19 cellular contexts compared by ENCODE assay signal in genomic region chr3:172313671-172314070, GRCh38.
A peak's percentile ranks its signal among the peaks of the same experiment; 100 is the strongest.
DNase-seq lines count a peak whose midpoint lies in the region; ATAC-seq and TF ChIP-seq lines count a peak whose summit lies in the region.
"Had no signal": no experiment of that assay in that cellular context is flagged by ENCODE, and none has a peak within 500 bp of the region (broad histone marks: within the 10 kb centered on the region; RNA-seq: fewer than 3 reads in every experiment).

No MANE protein-coding gene starts in this region.

- intact Hi-C loops in sigmoid colon (cut with DNase I) = no loop called here

- peaks cover 56% of the 10 kb centered on the region for H3K36me3 Mint-ChIP-seq in HFFc6 (ENCODE audit: low read depth)

- peaks cover 0 to 32% (median 3%) of the 10 kb centered on the region in 4 donors for H3K36me3 ChIP-seq in sigmoid colon
- H3K36me3 ChIP-seq: prostate gland had no signal

- H3K27ac ChIP-seq in sigmoid colon = peak overlapping the region in 3 of 4 donors; percentile 39 to 89 (median 78)
- H3K27ac ChIP-seq: prostate gland had no signal

- DNase-seq in HFFc6 = no peak
- DNase-seq in NCI-H748 (lab: John Stamatoyannopoulos, UW; ENCODE audit: unreplicated experiment) = peak; percentile 9
- DNase-seq in epithelial cell of esophagus (ENCODE audit: low read depth) = peak; percentile 60
- no peak for DNase-seq in sigmoid colon
- no peak for DNase-seq in NCI-H2081 (lab: John Stamatoyannopoulos, UW)
- no peak for DNase-seq in activated CD8-positive, alpha-beta memory T cell treated with anti-CD3 and anti-CD28 coated beads, Interleukin-2, amount 50 U/mL, for 4 hours
- no peak for DNase-seq in NCI-H1092 treated with DMSO at 0.1 percent for 48 hours (lab: John Stamatoyannopoulos, UW)
- DNase-seq: activated CD4-positive, alpha-beta T cell treated with anti-CD3 and anti-CD28 coated beads for 36 hours; activated T-cell treated with anti-CD3 and anti-CD28 coated beads, Interleukin-2, amount 50 U/mL, for 1 hour; DND-41; NCI-H1930; OCI-M1; stimulated activated CD4-positive, alpha-beta T cell treated with anti-CD3 and anti-CD28 coated beads, Interleukin-2, amount 100 ng/mL, for 24 hours; T-helper 1 cell had no signal

- peaks cover 0 to 70% (median 65%) of the 10 kb centered on the region in 4 donors for H3K4me1 ChIP-seq in sigmoid colon

- no peak for TF ChIP-seq CTCF in HFFc6 (IDR thresholded peaks at IDR 0.05)
- no peak for TF ChIP-seq CTCF in epithelial cell of esophagus (IDR thresholded peaks at IDR 0.05; ENCODE audit: insufficient read depth, low read depth, low read length, missing control alignments)
- TF ChIP-seq CTCF in sigmoid colon (IDR thresholded peaks at IDR 0.05) = no peak

- H3K9me3 Mint-ChIP-seq in HFFc6 = no peaks in the 10 kb centered on the region

- H3K27me3 Mint-ChIP-seq in HFFc6 (ENCODE audit: insufficient read depth) = peaks cover 9% of the 10 kb centered on the region; the same call in 1 of the 2 replicates
- H3K27me3 Mint-ChIP-seq: activated CD4-positive, alpha-beta T cell treated with anti-CD3 and anti-CD28 coated beads for 36 hours; B cell had no signal

- 79 to 81% methylated on average over 3 of the region's 3 CpGs for WGBS in sigmoid colon, 2 donors

- no peak for TF ChIP-seq POLR2A in sigmoid colon (IDR thresholded peaks at IDR 0.05)

- H3K4me3 ChIP-seq in epithelial cell of esophagus (ENCODE audit: low read length) = no peak overlapping the region
- H3K4me3 ChIP-seq in sigmoid colon = no peak overlapping the region
- H3K4me3 ChIP-seq: dorsolateral prefrontal cortex, GM12878, prostate gland had no signal

- peaks cover 68% of the 10 kb centered on the region for H3K4me1 Mint-ChIP-seq in HFFc6 (ENCODE audit: low read depth)
- H3K4me1 Mint-ChIP-seq: B cell had no signal

- H3K27me3 ChIP-seq in sigmoid colon = no peaks in the 10 kb centered on the region
- H3K27me3 ChIP-seq: dorsolateral prefrontal cortex had no signal

- H3K27ac Mint-ChIP-seq in HFFc6 = peak overlapping the region; percentile 52
- H3K27ac Mint-ChIP-seq: activated CD4-positive, alpha-beta T cell treated with anti-CD3 and anti-CD28 coated beads for 36 hours; B cell had no signal

- H3K4me3 Mint-ChIP-seq in HFFc6 = no peak overlapping the region
- H3K4me3 Mint-ChIP-seq: activated CD4-positive, alpha-beta T cell treated with anti-CD3 and anti-CD28 coated beads for 36 hours; B cell had no signal

- no peaks in the 10 kb centered on the region for H3K9me3 ChIP-seq in sigmoid colon
- H3K9me3 ChIP-seq: prostate gland had no signal

- TF ChIP-seq EP300 in sigmoid colon (IDR thresholded peaks at IDR 0.05) = no peak

- ATAC-seq in HG02938 (IDR thresholded peaks at IDR 0.05; ENCODE audit: unreplicated experiment) = no peak
- ATAC-seq: activated CD4-positive, alpha-beta T cell treated with anti-CD3 and anti-CD28 coated beads for 36 hours; GM12878 had no signal

Comparison
In these comparisons a context has a peak if more than half of its experiments do, and no peak if none do; other contexts are left out.
1. DNase-seq: peak in NCI-H748 (single experiment) and epithelial cell of esophagus (single experiment); none in HFFc6 (single experiment), sigmoid colon (single experiment), NCI-H2081 (0 of 2), activated CD8-positive, alpha-beta memory T cell treated with anti-CD3 and anti-CD28 coated beads, Interleukin-2, amount 50 U/mL, for 4 hours (single experiment) and NCI-H1092 treated with DMSO at 0.1 percent for 48 hours (single experiment).